ENCODE assay signal across 1 cellular context in genomic region chr6:16001158-16001557, GRCh38.
TF ChIP-seq lines count a peak whose summit lies in the region.

No MANE protein-coding gene starts in this region.

TF ChIP-seq in K562, 482 proteins besides CTCF, POLR2A, EP300 and RAD21 (continued from another document):
- TF ChIP-seq, protein P1, sequence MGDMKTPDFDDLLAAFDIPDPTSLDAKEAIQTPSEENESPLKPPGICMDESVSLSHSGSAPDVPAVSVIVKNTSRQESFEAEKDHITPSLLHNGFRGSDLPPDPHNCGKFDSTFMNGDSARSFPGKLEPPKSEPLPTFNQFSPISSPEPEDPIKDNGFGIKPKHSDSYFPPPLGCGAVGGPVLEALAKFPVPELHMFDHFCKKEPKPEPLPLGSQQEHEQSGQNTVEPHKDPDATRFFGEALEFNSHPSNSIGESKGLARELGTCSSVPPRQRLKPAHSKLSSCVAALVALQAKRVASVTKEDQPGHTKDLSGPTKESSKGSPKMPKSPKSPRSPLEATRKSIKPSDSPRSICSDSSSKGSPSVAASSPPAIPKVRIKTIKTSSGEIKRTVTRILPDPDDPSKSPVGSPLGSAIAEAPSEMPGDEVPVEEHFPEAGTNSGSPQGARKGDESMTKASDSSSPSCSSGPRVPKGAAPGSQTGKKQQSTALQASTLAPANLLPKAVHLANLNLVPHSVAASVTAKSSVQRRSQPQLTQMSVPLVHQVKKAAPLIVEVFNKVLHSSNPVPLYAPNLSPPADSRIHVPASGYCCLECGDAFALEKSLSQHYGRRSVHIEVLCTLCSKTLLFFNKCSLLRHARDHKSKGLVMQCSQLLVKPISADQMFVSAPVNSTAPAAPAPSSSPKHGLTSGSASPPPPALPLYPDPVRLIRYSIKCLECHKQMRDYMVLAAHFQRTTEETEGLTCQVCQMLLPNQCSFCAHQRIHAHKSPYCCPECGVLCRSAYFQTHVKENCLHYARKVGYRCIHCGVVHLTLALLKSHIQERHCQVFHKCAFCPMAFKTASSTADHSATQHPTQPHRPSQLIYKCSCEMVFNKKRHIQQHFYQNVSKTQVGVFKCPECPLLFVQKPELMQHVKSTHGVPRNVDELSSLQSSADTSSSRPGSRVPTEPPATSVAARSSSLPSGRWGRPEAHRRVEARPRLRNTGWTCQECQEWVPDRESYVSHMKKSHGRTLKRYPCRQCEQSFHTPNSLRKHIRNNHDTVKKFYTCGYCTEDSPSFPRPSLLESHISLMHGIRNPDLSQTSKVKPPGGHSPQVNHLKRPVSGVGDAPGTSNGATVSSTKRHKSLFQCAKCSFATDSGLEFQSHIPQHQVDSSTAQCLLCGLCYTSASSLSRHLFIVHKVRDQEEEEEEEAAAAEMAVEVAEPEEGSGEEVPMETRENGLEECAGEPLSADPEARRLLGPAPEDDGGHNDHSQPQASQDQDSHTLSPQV (IDR thresholded peaks at IDR 0.05) = peak; percentile 34; the same call in 1 of the 2 replicates
- peak; percentile 19; the same call in 1 of the 2 replicates for TF ChIP-seq CTBP1 (IDR thresholded peaks at IDR 0.05; ENCODE audit: borderline replicate concordance)
- no peak for TF ChIP-seq NEUROD1 (IDR thresholded peaks at IDR 0.05; ENCODE audit: borderline replicate concordance, low read depth, low read length, partially characterized antibody)
- TF ChIP-seq SMC3 (conservative IDR thresholded peaks at IDR 0.05; ENCODE audit: insufficient read depth, low read depth, low read length) = no peak
- no peak for TF ChIP-seq CSDE1 (IDR thresholded peaks at IDR 0.05)
